Comparison of ENCODE assay signal across 14 cellular contexts in the genomic region with DNA sequence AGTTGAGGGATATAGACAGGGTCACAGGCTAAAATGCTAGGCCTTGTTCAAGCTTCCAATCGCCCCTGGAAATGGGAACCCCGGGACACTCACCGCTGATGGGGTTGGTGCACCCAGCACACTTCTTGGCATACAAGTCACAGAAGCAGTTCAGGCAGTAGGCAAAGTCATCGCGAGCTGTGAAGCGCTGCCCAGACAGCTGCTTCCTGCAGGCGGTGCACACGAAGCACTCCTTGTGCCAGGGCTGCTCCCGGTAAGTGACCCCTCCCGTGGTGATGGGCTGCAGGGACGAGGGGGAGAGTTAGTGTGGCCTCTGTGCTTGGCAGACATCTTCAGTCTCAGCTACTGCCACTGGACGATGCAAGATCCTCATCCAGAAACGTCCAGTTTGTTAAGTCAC.
"Had no signal": no experiment of that assay in that cellular context is flagged by ENCODE, and none has a peak within 500 bp of the region (broad histone marks: within the 10 kb centered on the region; RNA-seq: fewer than 3 reads in every experiment).

No MANE protein-coding gene starts in this region.

- H3K27ac Mint-ChIP-seq: stimulated activated naive CD8-positive, alpha-beta T cell treated with anti-CD3 and anti-CD28 coated beads, Interleukin-15, amount 100 ng/mL, for 72 hours had no signal

- H3K27me3 ChIP-seq: thyroid gland had no signal

- DNase-seq: activated CD4-positive, alpha-beta T cell treated with anti-CD3 and anti-CD28 coated beads for 4 hours; activated CD8-positive, alpha-beta memory T cell treated with anti-CD3 and anti-CD28 coated beads, Interleukin-2, amount 50 U/mL, for 48 hours; activated CD8-positive, alpha-beta T cell treated with anti-CD3 and anti-CD28 coated beads, Interleukin-2, amount 10 ng/mL, durations not matched to agents 7 days and 5 days; activated naive CD4-positive, alpha-beta T cell treated with Interleukin-2 at 50 U/mL for 16 hours; immature natural killer cell; left cardiac atrium; stimulated activated CD4-positive, alpha-beta T cell treated with anti-CD3 and anti-CD28 coated beads, Interleukin-15, amount 100 ng/mL, for 24 hours; stimulated activated CD4-positive, alpha-beta T cell treated with anti-CD3 and anti-CD28 coated beads, Interleukin-4, amount 100 ng/mL, for 24 hours; stimulated activated naive CD8-positive, alpha-beta T cell treated with anti-CD3 and anti-CD28 coated beads, Interleukin-15, amount 100 ng/mL, for 72 hours; T-cell; thyroid gland had no signal

- ATAC-seq: activated CD8-positive, alpha-beta T cell treated with anti-CD3 and anti-CD28 coated beads, Interleukin-2, amount 10 ng/mL, durations not matched to agents 7 days and 5 days; stimulated activated naive CD8-positive, alpha-beta T cell treated with anti-CD3 and anti-CD28 coated beads, Interleukin-15, amount 100 ng/mL, for 72 hours had no signal

- H3K4me3 Mint-ChIP-seq: activated CD8-positive, alpha-beta T cell treated with anti-CD3 and anti-CD28 coated beads, Interleukin-2, amount 10 ng/mL, durations not matched to agents 7 days and 5 days; central memory CD8-positive, alpha-beta T cell; immature natural killer cell; nephron; stimulated activated naive CD8-positive, alpha-beta T cell treated with anti-CD3 and anti-CD28 coated beads, Interleukin-15, amount 100 ng/mL, for 72 hours; T-cell had no signal

- H3K9me3 Mint-ChIP-seq: central memory CD8-positive, alpha-beta T cell; nephron; stimulated activated naive CD8-positive, alpha-beta T cell treated with anti-CD3 and anti-CD28 coated beads, Interleukin-15, amount 100 ng/mL, for 72 hours; T-cell had no signal

- H3K27ac ChIP-seq: thyroid gland, VCaP had no signal

- H3K27me3 Mint-ChIP-seq: central memory CD8-positive, alpha-beta T cell; stimulated activated naive CD8-positive, alpha-beta T cell treated with anti-CD3 and anti-CD28 coated beads, Interleukin-15, amount 100 ng/mL, for 72 hours; T-cell had no signal

- H3K9me3 ChIP-seq: thyroid gland had no signal

- H3K4me3 ChIP-seq: thyroid gland had no signal
